ENCODE assay signal across 19 cellular contexts in genomic region chr14:89454971-89455370, GRCh38. TPM values are rescaled to one million over a fixed set of nuclear protein-coding genes. Genes with fewer than 3 reads are reported as not detected.
DNase-seq lines count a peak whose midpoint lies in the region; ATAC-seq and TF ChIP-seq lines count a peak whose summit lies in the region.
"Had no signal": no experiment of that assay in that cellular context is flagged by ENCODE, and none has a peak within 500 bp of the region (broad histone marks: within the 10 kb centered on the region; RNA-seq: fewer than 3 reads in every experiment).

No MANE protein-coding gene starts in this region.

- peak overlapping the region; percentile 5 for H3K27ac Mint-ChIP-seq in activated naive CD8-positive, alpha-beta T cell
- H3K27ac Mint-ChIP-seq in activated naive CD8-positive, alpha-beta T cell treated with anti-CD3 and anti-CD28 coated beads, Interleukin-2, amount 50 U/mL, for 24 hours: no peak overlapping the region
- H3K27ac Mint-ChIP-seq in chondrocyte (ENCODE audit: unreplicated experiment): no peak overlapping the region
- peak overlapping the region; percentile 50 for H3K27ac Mint-ChIP-seq in stimulated activated effector memory CD8-positive, alpha-beta T cell treated with anti-CD3 and anti-CD28 coated beads, Interleukin-12 subunit alpha, Interleukin-12 subunit beta, amount 100 ng/mL, for 72 hours
- H3K27ac Mint-ChIP-seq: B cell had no signal

- H3K27me3 Mint-ChIP-seq in activated naive CD8-positive, alpha-beta T cell: no peaks in the 10 kb centered on the region
- no peaks in the 10 kb centered on the region for H3K27me3 Mint-ChIP-seq in activated naive CD8-positive, alpha-beta T cell treated with anti-CD3 and anti-CD28 coated beads, Interleukin-2, amount 50 U/mL, for 24 hours
- H3K27me3 Mint-ChIP-seq in chondrocyte (ENCODE audit: low read depth): no peaks in the 10 kb centered on the region
- H3K27me3 Mint-ChIP-seq: B cell had no signal

- H3K9me3 Mint-ChIP-seq in activated naive CD8-positive, alpha-beta T cell (ENCODE audit: low read depth): no peaks in the 10 kb centered on the region
- H3K9me3 Mint-ChIP-seq in activated naive CD8-positive, alpha-beta T cell treated with anti-CD3 and anti-CD28 coated beads, Interleukin-2, amount 50 U/mL, for 24 hours: no peaks in the 10 kb centered on the region
- no peaks in the 10 kb centered on the region for H3K9me3 Mint-ChIP-seq in chondrocyte (ENCODE audit: low read depth)
- no peaks in the 10 kb centered on the region for H3K9me3 Mint-ChIP-seq in stimulated activated effector memory CD8-positive, alpha-beta T cell treated with anti-CD3 and anti-CD28 coated beads, Interleukin-12 subunit alpha, Interleukin-12 subunit beta, amount 100 ng/mL, for 72 hours

- H3K9me3 ChIP-seq in effector memory CD4-positive, alpha-beta T cell (ENCODE audit: control insufficient read depth, low read length): no peaks in the 10 kb centered on the region

- no peak overlapping the region for H3K27ac ChIP-seq in effector memory CD4-positive, alpha-beta T cell (ENCODE audit: insufficient read depth, low read length, poor library complexity, severe bottlenecking)
- H3K27ac ChIP-seq: 22Rv1, KMS-11 had no signal

- no peak overlapping the region for H3K4me3 Mint-ChIP-seq in activated naive CD8-positive, alpha-beta T cell
- H3K4me3 Mint-ChIP-seq in activated naive CD8-positive, alpha-beta T cell treated with anti-CD3 and anti-CD28 coated beads, Interleukin-2, amount 50 U/mL, for 24 hours: no peak overlapping the region
- no peak overlapping the region for H3K4me3 Mint-ChIP-seq in chondrocyte (ENCODE audit: unreplicated experiment)
- H3K4me3 Mint-ChIP-seq in stimulated activated effector memory CD8-positive, alpha-beta T cell treated with anti-CD3 and anti-CD28 coated beads, Interleukin-12 subunit alpha, Interleukin-12 subunit beta, amount 100 ng/mL, for 72 hours: no peak overlapping the region
- H3K4me3 Mint-ChIP-seq: B cell had no signal

- no peak overlapping the region for H3K4me3 ChIP-seq in effector memory CD4-positive, alpha-beta T cell (ENCODE audit: insufficient read depth, low read depth, low read length, poor library complexity, severe bottlenecking)

- H3K36me3 ChIP-seq in effector memory CD4-positive, alpha-beta T cell (ENCODE audit: control insufficient read depth, insufficient read depth, low read length): no peaks in the 10 kb centered on the region

- TF ChIP-seq CTCF in chondrocyte (IDR thresholded peaks at IDR 0.05): no peak

- H3K4me1 Mint-ChIP-seq in activated naive CD8-positive, alpha-beta T cell (ENCODE audit: low read depth): peaks cover 26% of the 10 kb centered on the region
- H3K4me1 Mint-ChIP-seq in activated naive CD8-positive, alpha-beta T cell treated with anti-CD3 and anti-CD28 coated beads, Interleukin-2, amount 50 U/mL, for 24 hours: peaks cover 9% of the 10 kb centered on the region
- peaks cover 3% of the 10 kb centered on the region for H3K4me1 Mint-ChIP-seq in chondrocyte (ENCODE audit: low read depth)
- H3K4me1 Mint-ChIP-seq in stimulated activated effector memory CD8-positive, alpha-beta T cell treated with anti-CD3 and anti-CD28 coated beads, Interleukin-12 subunit alpha, Interleukin-12 subunit beta, amount 100 ng/mL, for 72 hours: peaks cover 12% of the 10 kb centered on the region

- H3K27me3 ChIP-seq in effector memory CD4-positive, alpha-beta T cell (replicated peaks; ENCODE audit: control insufficient read depth, insufficient read depth, low read length, poor library complexity, severe bottlenecking): no peaks in the 10 kb centered on the region

- H3K36me3 Mint-ChIP-seq in activated naive CD8-positive, alpha-beta T cell: peaks cover 2% of the 10 kb centered on the region
- H3K36me3 Mint-ChIP-seq in activated naive CD8-positive, alpha-beta T cell treated with anti-CD3 and anti-CD28 coated beads, Interleukin-2, amount 50 U/mL, for 24 hours (ENCODE audit: low read depth): no peaks in the 10 kb centered on the region
- H3K36me3 Mint-ChIP-seq in chondrocyte (ENCODE audit: low read depth): no peaks in the 10 kb centered on the region
- peaks cover 5% of the 10 kb centered on the region for H3K36me3 Mint-ChIP-seq in stimulated activated effector memory CD8-positive, alpha-beta T cell treated with anti-CD3 and anti-CD28 coated beads, Interleukin-12 subunit alpha, Interleukin-12 subunit beta, amount 100 ng/mL, for 72 hours

- no peak for ATAC-seq in activated naive CD8-positive, alpha-beta T cell treated with anti-CD3 and anti-CD28 coated beads, Interleukin-2, amount 50 U/mL, for 24 hours
- ATAC-seq in stimulated activated effector memory CD8-positive, alpha-beta T cell treated with anti-CD3 and anti-CD28 coated beads, Interleukin-12 subunit alpha, Interleukin-12 subunit beta, amount 100 ng/mL, for 72 hours: no peak
- ATAC-seq: PC-3 had no signal

- DNase-seq in activated naive CD8-positive, alpha-beta T cell treated with anti-CD3 and anti-CD28 coated beads, Interleukin-2, amount 50 U/mL, for 24 hours: no peak
- peak; percentile 42 for DNase-seq in chondrocyte (ENCODE audit: low spot score)
- peak; percentile 49 for DNase-seq in mesenteric fat pad (ENCODE audit: low spot score)
- DNase-seq in stimulated activated effector memory CD8-positive, alpha-beta T cell treated with anti-CD3 and anti-CD28 coated beads, Interleukin-12 subunit alpha, Interleukin-12 subunit beta, amount 100 ng/mL, for 72 hours (ENCODE audit: low spot score in 2 of 2): no peak
- no peak for DNase-seq in NCI-H526 (lab: John Stamatoyannopoulos, UW)
- DNase-seq in effector memory CD4-positive, alpha-beta T cell: no peak
- DNase-seq in AML-193 (lab: John Stamatoyannopoulos, UW): no peak
- DNase-seq: DMS 273 treated with DMSO at 0.1 percent for 48 hours, GF-D8, H7, NCI-H1417 treated with DMSO at 0.1 percent for 48 hours, NCI-H187 treated with DMSO at 0.1 percent for 48 hours, NCI-H524, PC-3, RPMI8226 had no signal

- H3K4me1 ChIP-seq in effector memory CD4-positive, alpha-beta T cell (ENCODE audit: control insufficient read depth, insufficient read depth, low read length, poor library complexity, severe bottlenecking): no peaks in the 10 kb centered on the region

RNA-seq across cellular contexts. Expression of gene FOXN3, which starts 37.9 kb away (rescaled TPM):
- total RNA-seq in chondrocyte (129 to 161 TPM (median 155 TPM) in 3 replicates), mesenteric fat pad (136 TPM)

Comparison
In these comparisons a context has a peak if more than half of its experiments do, and no peak if none do; other contexts are left out.
1. H3K27ac Mint-ChIP-seq: peak in activated naive CD8-positive, alpha-beta T cell (single experiment) and stimulated activated effector memory CD8-positive, alpha-beta T cell treated with anti-CD3 and anti-CD28 coated beads, Interleukin-12 subunit alpha, Interleukin-12 subunit beta, amount 100 ng/mL, for 72 hours (single experiment); none in activated naive CD8-positive, alpha-beta T cell treated with anti-CD3 and anti-CD28 coated beads, Interleukin-2, amount 50 U/mL, for 24 hours (single experiment) and chondrocyte (single experiment).
2. DNase-seq: peak in chondrocyte (single experiment) and mesenteric fat pad (single experiment); none in activated naive CD8-positive, alpha-beta T cell treated with anti-CD3 and anti-CD28 coated beads, Interleukin-2, amount 50 U/mL, for 24 hours (single experiment), stimulated activated effector memory CD8-positive, alpha-beta T cell treated with anti-CD3 and anti-CD28 coated beads, Interleukin-12 subunit alpha, Interleukin-12 subunit beta, amount 100 ng/mL, for 72 hours (0 of 2), NCI-H526 (0 of 2), effector memory CD4-positive, alpha-beta T cell (0 of 3) and AML-193 (0 of 2).